1 cellular context compared by ENCODE assay signal in the genomic region with DNA sequence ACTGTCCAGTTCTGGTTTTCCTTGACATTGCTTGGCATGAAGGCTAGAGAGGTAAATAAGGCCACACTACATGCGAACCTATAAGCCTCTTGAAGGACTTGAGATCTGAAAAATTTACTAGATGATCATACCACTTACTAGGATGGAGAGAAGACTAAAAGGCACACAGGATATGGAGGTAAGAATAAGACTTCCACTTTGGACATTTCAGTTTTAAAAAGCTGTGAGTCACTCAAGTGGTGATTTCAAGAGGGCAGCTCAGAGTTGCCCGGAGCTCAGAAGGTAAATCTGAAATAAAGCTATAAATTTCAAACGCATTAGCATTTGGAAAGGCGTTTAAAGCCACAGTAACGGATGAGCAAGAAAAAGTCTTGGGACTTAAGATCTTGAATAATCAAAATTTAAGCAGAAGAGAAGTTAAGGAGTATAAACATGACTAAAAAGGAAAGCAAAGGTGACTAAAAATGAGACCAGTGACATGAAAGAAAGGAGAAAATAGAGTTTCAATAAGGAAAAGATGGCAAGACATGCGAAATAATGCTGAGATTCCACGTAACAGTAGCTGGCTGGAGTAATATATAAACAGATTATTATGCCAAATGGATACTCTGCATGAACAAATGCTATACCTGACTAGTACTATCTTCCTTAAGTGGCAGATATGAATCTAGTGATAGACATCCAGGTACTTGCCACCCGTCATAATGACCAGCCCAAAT.
TF ChIP-seq lines count a peak whose summit lies in the region.

No MANE protein-coding gene starts in this region.

TF ChIP-seq in GM23338, 12 proteins besides CTCF, POLR2A, EP300 and RAD21 (continued from another document):
- TF ChIP-seq, protein P1, sequence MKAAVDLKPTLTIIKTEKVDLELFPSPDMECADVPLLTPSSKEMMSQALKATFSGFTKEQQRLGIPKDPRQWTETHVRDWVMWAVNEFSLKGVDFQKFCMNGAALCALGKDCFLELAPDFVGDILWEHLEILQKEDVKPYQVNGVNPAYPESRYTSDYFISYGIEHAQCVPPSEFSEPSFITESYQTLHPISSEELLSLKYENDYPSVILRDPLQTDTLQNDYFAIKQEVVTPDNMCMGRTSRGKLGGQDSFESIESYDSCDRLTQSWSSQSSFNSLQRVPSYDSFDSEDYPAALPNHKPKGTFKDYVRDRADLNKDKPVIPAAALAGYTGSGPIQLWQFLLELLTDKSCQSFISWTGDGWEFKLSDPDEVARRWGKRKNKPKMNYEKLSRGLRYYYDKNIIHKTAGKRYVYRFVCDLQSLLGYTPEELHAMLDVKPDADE (IDR thresholded peaks at IDR 0.05) = no peak
- TF ChIP-seq REST (IDR thresholded peaks at IDR 0.05; ENCODE audit: unreplicated experiment) = no peak
- no peak for TF ChIP-seq EZH2phosphoT487 (IDR thresholded peaks at IDR 0.05; ENCODE audit: unreplicated experiment)
- no peak for TF ChIP-seq ZNF462 (CRISPR knock-in tag; IDR thresholded peaks at IDR 0.05)
- TF ChIP-seq STAT1 (IDR thresholded peaks at IDR 0.05; ENCODE audit: unreplicated experiment) = no peak
- TF ChIP-seq JUNB (IDR thresholded peaks at IDR 0.05; ENCODE audit: unreplicated experiment) = no peak
- TF ChIP-seq ZNF114 (CRISPR knock-in tag; IDR thresholded peaks at IDR 0.05) = no peak
- TF ChIP-seq CREB1 (CRISPR knock-in tag; IDR thresholded peaks at IDR 0.05; ENCODE audit: low read depth) = no peak
- TF ChIP-seq POLR2AphosphoS5 (IDR thresholded peaks at IDR 0.05; ENCODE audit: low read depth) = no peak
- TF ChIP-seq ZNF331 (CRISPR knock-in tag; IDR thresholded peaks at IDR 0.05; ENCODE audit: low read depth) = no peak
- no peak for TF ChIP-seq NANOG (IDR thresholded peaks at IDR 0.05; ENCODE audit: borderline replicate concordance)
